24 cellular contexts compared by ENCODE assay signal in genomic region chr11:101113540-101113939, GRCh38. TPM values are rescaled to one million over a fixed set of nuclear protein-coding genes. Genes with fewer than 3 reads are reported as not detected.
"Had no signal": no experiment of that assay in that cellular context is flagged by ENCODE, and none has a peak within 500 bp of the region (broad histone marks: within the 10 kb centered on the region; RNA-seq: fewer than 3 reads in every experiment).

No MANE protein-coding gene starts in this region.

- ATAC-seq: HepG2, Panc1, PC-3, SK-N-SH treated with all-trans-retinoic acid at 6 μM for 48 hours had no signal

- H3K9me3 ChIP-seq: SJCRH30 had no signal

- H3K4me1 ChIP-seq: SJCRH30 had no signal

- H3K36me3 ChIP-seq: SJCRH30 had no signal

- H3K4me3 ChIP-seq: SJCRH30 had no signal

- H3K27ac ChIP-seq: RWPE1, SJCRH30 had no signal

- H3K27me3 ChIP-seq: SJCRH30 had no signal

- DNase-seq: IMR-90, Karpas-422, KG1, MM.1S, NCI-H1092 treated with DMSO at 0.1 percent for 48 hours, NCI-H1436, NCI-H187, NCI-H2029, NCI-H2081 treated with DMSO at 0.1 percent for 48 hours, NCI-H2171, NCI-H226, NCI-H446, NCI-H510A, NCI-H524 treated with DMSO at 0.1 percent for 48 hours, NCI-H69, NCI-H774, PC-3, SHP77 treated with DMSO at 0.1 percent for 48 hours, SJCRH30 had no signal

RNA-seq across cellular contexts. Expression of gene PGR, which starts 16.1 kb away (rescaled TPM):
- total RNA-seq: HepG2, M059J, PC-3, SJCRH30 had no signal
- polyA plus RNA-seq: HepG2, IMR-90 had no signal
